In the genomic region with DNA sequence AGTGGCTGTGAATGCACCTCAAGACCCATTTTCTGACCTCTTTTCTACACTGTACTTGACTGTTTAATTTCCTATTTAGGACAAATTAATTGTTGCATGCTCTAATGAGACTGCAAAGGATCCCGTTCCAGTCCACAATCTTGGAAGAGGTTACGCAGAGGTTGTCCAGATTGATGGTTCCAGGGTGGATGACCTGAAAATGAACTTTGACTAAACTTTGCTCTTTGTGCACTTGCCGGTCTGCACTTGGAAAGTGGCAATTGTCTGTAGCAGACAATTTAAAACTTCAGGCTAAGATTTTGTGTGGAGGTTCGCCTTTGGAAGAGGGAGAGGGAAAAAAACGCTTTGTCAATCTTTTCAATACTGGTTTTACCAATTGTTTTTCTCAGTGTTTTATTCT, we compare ENCODE assay signal across 30 cellular contexts.
"Had no signal": no experiment of that assay in that cellular context is flagged by ENCODE, and none has a peak within 500 bp of the region (broad histone marks: within the 10 kb centered on the region; RNA-seq: fewer than 3 reads in every experiment).

No MANE protein-coding gene starts in this region.

- H3K27ac ChIP-seq: adrenal gland, breast epithelium, cardiac muscle cell, colonic mucosa, epithelial cell of prostate, esophagus squamous epithelium, gastroesophageal sphincter had no signal

- H3K27me3 ChIP-seq: adrenal gland, breast epithelium, cardiac muscle cell, colonic mucosa, esophagus squamous epithelium, gastroesophageal sphincter had no signal

- H3K36me3 ChIP-seq: adrenal gland, breast epithelium, cardiac muscle cell, colonic mucosa, esophagus squamous epithelium, gastroesophageal sphincter had no signal

- FAIRE-seq: endometrium, endothelial cell of umbilical vein had no signal

- DNase-seq: activated CD4-positive, alpha-beta T cell treated with anti-CD3 and anti-CD28 coated beads for 1 hour; activated CD4-positive, alpha-beta T cell treated with anti-CD3 and anti-CD28 coated beads for 4 hours; activated CD4-positive, alpha-beta T cell treated with anti-CD3 and anti-CD28 coated beads, Interleukin-2, amount 50 U/mL, for 1 hour; activated CD4-positive, alpha-beta T cell treated with anti-CD3 and anti-CD28 coated beads, Interleukin-2, amount 50 U/mL, for 48 hours; activated CD8-positive, alpha-beta memory T cell treated with anti-CD3 and anti-CD28 coated beads, Interleukin-2, amount 10 ng/mL, durations not matched to agents 7 days and 5 days; activated CD8-positive, alpha-beta memory T cell treated with anti-CD3 and anti-CD28 coated beads, Interleukin-2, amount 50 U/mL, for 4 hours; activated CD8-positive, alpha-beta T cell treated with anti-CD3 and anti-CD28 coated beads, Interleukin-2, amount 10 ng/mL, durations not matched to agents 7 days and 5 days; activated effector memory CD4-positive, alpha-beta T cell treated with anti-CD3 and anti-CD28 coated beads, Interleukin-2, amount 50 U/mL, for 16 hours; activated naive CD4-positive, alpha-beta T cell treated with anti-CD3 and anti-CD28 coated beads for 36 hours; activated naive CD8-positive, alpha-beta T cell treated with anti-CD3 and anti-CD28 coated beads for 36 hours; activated naive CD8-positive, alpha-beta T cell treated with anti-CD3 and anti-CD28 coated beads, Interleukin-2, amount 50 U/mL, for 24 hours; activated T-cell treated with anti-CD3 and anti-CD28 coated beads, Interleukin-2, amount 50 U/mL, for 1 hour; activated T-cell treated with anti-CD3 and anti-CD28 coated beads, Interleukin-2, amount 50 U/mL, for 48 hours; adrenal gland; amygdala; aorta; central memory CD4-positive, alpha-beta T cell; cerebellar nuclear complex; colonic mucosa; effector CD8-positive, alpha-beta T cell; esophagus squamous epithelium; foreskin melanocyte; T-helper 2 cell had no signal

- H3K9me3 ChIP-seq: adrenal gland, colonic mucosa, esophagus squamous epithelium had no signal

- H3K4me3 ChIP-seq: adrenal gland, breast epithelium, cardiac muscle cell, colonic mucosa, esophagus squamous epithelium, gastroesophageal sphincter had no signal

- ATAC-seq: activated CD8-positive, alpha-beta memory T cell treated with anti-CD3 and anti-CD28 coated beads, Interleukin-2, amount 10 ng/mL, durations not matched to agents 7 days and 5 days; activated CD8-positive, alpha-beta T cell treated with anti-CD3 and anti-CD28 coated beads, Interleukin-2, amount 10 ng/mL, durations not matched to agents 7 days and 5 days; activated naive CD8-positive, alpha-beta T cell treated with anti-CD3 and anti-CD28 coated beads, Interleukin-2, amount 50 U/mL, for 24 hours; gastroesophageal sphincter; WTC11 had no signal

- H3K4me1 ChIP-seq: adrenal gland, breast epithelium, colonic mucosa, esophagus squamous epithelium, gastroesophageal sphincter had no signal
